8 cellular contexts compared by ENCODE assay signal in the genomic region with DNA sequence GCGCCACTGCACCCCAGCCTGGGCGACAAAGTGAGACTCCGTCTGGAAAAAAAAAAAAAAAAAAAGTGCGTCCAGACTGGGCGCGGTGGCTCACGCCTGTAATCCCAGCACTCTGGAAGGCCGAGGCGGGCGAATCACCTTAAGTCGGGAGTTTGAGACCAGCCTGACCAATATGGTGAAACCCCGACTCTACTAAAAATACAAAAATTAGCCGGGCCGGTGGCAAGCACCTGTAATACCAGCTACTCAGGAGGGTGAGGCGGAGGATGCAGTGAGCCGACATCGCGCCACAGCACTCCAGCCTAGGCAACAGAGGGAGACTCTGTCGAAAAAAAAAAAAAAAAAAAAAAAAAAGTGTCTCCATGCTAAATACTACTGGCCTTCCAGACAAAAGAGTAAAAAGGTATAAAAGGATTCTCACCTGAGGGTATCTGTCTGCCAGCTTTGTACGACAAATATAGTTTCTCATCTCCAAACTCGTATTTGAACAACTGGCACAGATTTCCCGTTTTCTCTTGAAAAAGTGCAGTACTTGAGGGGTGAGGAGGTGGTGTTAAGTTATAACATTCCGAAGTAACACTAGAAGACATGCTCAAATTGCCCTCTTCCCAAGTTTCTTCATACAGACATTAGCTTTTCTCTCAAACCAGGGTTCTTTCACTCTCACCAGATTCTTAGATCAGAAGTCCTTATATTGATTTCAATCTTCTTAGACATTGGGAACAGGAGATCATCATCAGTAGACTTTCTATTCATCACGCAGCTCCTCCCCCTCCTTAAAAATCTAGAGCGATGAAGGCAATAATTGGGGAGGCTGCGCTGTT. TPM values are rescaled to one million over a fixed set of nuclear protein-coding genes. Genes with fewer than 3 reads are reported as not detected.
A peak's percentile ranks its signal among the peaks of the same experiment; 100 is the strongest.
DNase-seq lines count a peak whose midpoint lies in the region; ATAC-seq and TF ChIP-seq lines count a peak whose summit lies in the region.

No MANE protein-coding gene starts in this region.

- 25% methylated on average over 25 of the region's 26 CpGs for WGBS in hepatocyte (ENCODE audit: low lambda C conversion rate, missing lambda C conversion rate)
- WGBS in smooth muscle cell (ENCODE audit: low lambda C conversion rate) = 11% methylated on average over 24 of the region's 26 CpGs

- H3K4me3 ChIP-seq in BLaER1 treated with 17β-estradiol and CSF1 and Interleukin-3, amounts not matched to agents 10 nM and 100 nM = peak overlapping the region; percentile 74 to 95 (median 89)
- H3K4me3 ChIP-seq in HAP-1 (peak overlapping the region; percentile 52), hepatocyte (peak overlapping the region; percentile 85), smooth muscle cell (peak overlapping the region; percentile 62)

- H3K4me3 Mint-ChIP-seq in activated B cell treated with CpG ODN at 0.5 μM for 24 hours = peak overlapping the region; percentile 93

- peaks cover 48 to 58% (median 53%) of the 10 kb centered on the region in 10 experiments for H3K4me1 ChIP-seq in BLaER1 treated with 17β-estradiol and CSF1 and Interleukin-3, amounts not matched to agents 10 nM and 100 nM
- peaks cover 23% of the 10 kb centered on the region for H3K4me1 ChIP-seq in HAP-1
- H3K4me1 ChIP-seq in hepatocyte (ENCODE audit: insufficient read depth) = peaks cover 12% of the 10 kb centered on the region
- H3K4me1 ChIP-seq in smooth muscle cell (ENCODE audit: low read depth) = peaks cover 35% of the 10 kb centered on the region

- peak overlapping the region; percentile 56 to 94 (median 85) for H3K4me2 ChIP-seq in BLaER1 treated with 17β-estradiol and CSF1 and Interleukin-3, amounts not matched to agents 10 nM and 100 nM
- H3K4me2 ChIP-seq in hepatocyte = peak overlapping the region; percentile 88
- H3K4me2 ChIP-seq in smooth muscle cell = peak overlapping the region; percentile 95

- H3K36me3 Mint-ChIP-seq in activated B cell treated with CpG ODN at 0.5 μM for 24 hours (ENCODE audit: low read depth) = peaks cover 34% of the 10 kb centered on the region

- intact Hi-C loops in activated B cell treated with CpG ODN at 0.5 μM for 24 hours (cut with micrococcal nuclease) = loop anchor here (2.0 to 10.0 kb wide), 3 partner anchors 44 to 560 kb away; a partner anchor contains a TSS

- peaks cover 74% of the 10 kb centered on the region for H3K4me1 Mint-ChIP-seq in activated B cell treated with CpG ODN at 0.5 μM for 24 hours

- H3K9me3 ChIP-seq in BLaER1 treated with 17β-estradiol and CSF1 and Interleukin-3, amounts not matched to agents 10 nM and 100 nM (replicated peaks in 1 of 11) = peaks cover 0 to 23% (median 14%) of the 10 kb centered on the region in 11 experiments; a peak in 17 of 22 replicates
- no peaks in the 10 kb centered on the region for H3K9me3 ChIP-seq in HAP-1
- H3K9me3 ChIP-seq in hepatocyte (ENCODE audit: low read depth) = no peaks in the 10 kb centered on the region
- no peaks in the 10 kb centered on the region for H3K9me3 ChIP-seq in smooth muscle cell (replicated peaks; ENCODE audit: low read depth)

- H2AFZ ChIP-seq in hepatocyte = peak overlapping the region; percentile 97
- peak overlapping the region; percentile 60 for H2AFZ ChIP-seq in smooth muscle cell (ENCODE audit: low read depth)

- no peaks in the 10 kb centered on the region for H3K27me3 Mint-ChIP-seq in activated B cell treated with CpG ODN at 0.5 μM for 24 hours

- H3K9me2 ChIP-seq in hepatocyte (replicated peaks; ENCODE audit: insufficient read depth) = no peaks in the 10 kb centered on the region

- TF ChIP-seq CTCF in activated B cell treated with CpG ODN at 0.5 μM for 24 hours (IDR thresholded peaks at IDR 0.05) (no peak), hepatocyte (IDR thresholded peaks at IDR 0.05; ENCODE audit: poor library complexity) (no peak), smooth muscle cell (IDR thresholded peaks at IDR 0.05; ENCODE audit: borderline replicate concordance, insufficient read depth, poor library complexity, severe bottlenecking) (no peak)

- H3K9ac ChIP-seq in BLaER1 treated with 17β-estradiol and CSF1 and Interleukin-3, amounts not matched to agents 10 nM and 100 nM = peak overlapping the region; percentile 77 to 91 (median 87)
- peak overlapping the region; percentile 72 for H3K9ac ChIP-seq in smooth muscle cell (ENCODE audit: low read depth)

- H3K27me3 ChIP-seq in BLaER1 treated with 17β-estradiol and CSF1 and Interleukin-3, amounts not matched to agents 10 nM and 100 nM = no peaks in the 10 kb centered on the region
- no peaks in the 10 kb centered on the region for H3K27me3 ChIP-seq in HAP-1 (ENCODE audit: low read depth)
- no peaks in the 10 kb centered on the region for H3K27me3 ChIP-seq in hepatocyte
- no peaks in the 10 kb centered on the region for H3K27me3 ChIP-seq in smooth muscle cell (ENCODE audit: low read depth)

- CTCF ChIA-PET in activated B cell treated with CpG ODN at 0.5 μM for 24 hours (lab: Charles Lee) = interaction anchor here (1.1 to 1.6 kb wide), 2 partner anchors 68 to 78 kb away, joined by 3 to 4 read pairs; no protein-coding TSS in a partner anchor

- no peak for ATAC-seq in activated B cell treated with CpG ODN at 0.5 μM for 24 hours (ENCODE audit: low read depth)
- no peak for ATAC-seq in left lobe of liver

- H3K9me3 Mint-ChIP-seq in activated B cell treated with CpG ODN at 0.5 μM for 24 hours = no peaks in the 10 kb centered on the region

- in situ Hi-C loops in HAP-1 (cut with MboI; ENCODE audit: low sequenced_read_pairs) = no loop called here

- DNase-seq in HAP-1 (ENCODE audit: low spot score in 2 of 2) (peak in 1 of 2 experiments; percentile 38), activated B cell treated with CpG ODN at 0.5 μM for 24 hours (no peak), hepatocyte (ENCODE audit: low spot score) (no peak), smooth muscle cell (lab: John Stamatoyannopoulos, UW; ENCODE audit: unreplicated experiment) (no peak), NCI-H1048 (lab: John Stamatoyannopoulos, UW) (no peak), NCI-H1092 (lab: John Stamatoyannopoulos, UW) (no peak), left lobe of liver (ENCODE audit: low spot score) (no peak)

- POLR2A ChIA-PET in activated B cell treated with CpG ODN at 0.5 μM for 24 hours (lab: Charles Lee) = interaction anchor here (0.6 to 2.8 kb wide), 21 partner anchors 9 to 1793 kb away, joined by 3 to 22 read pairs (median 6); a partner anchor contains a TSS

- H3K79me2 ChIP-seq in hepatocyte (peaks cover 43% of the 10 kb centered on the region), smooth muscle cell (ENCODE audit: low read depth) (no peaks in the 10 kb centered on the region)

- peak overlapping the region; percentile 90 for H3K27ac Mint-ChIP-seq in activated B cell treated with CpG ODN at 0.5 μM for 24 hours

- H3K27ac ChIP-seq in BLaER1 treated with 17β-estradiol and CSF1 and Interleukin-3, amounts not matched to agents 10 nM and 100 nM = peak overlapping the region in 9 of 11 experiments; percentile 66 to 89 (median 81); a peak in 12 of 22 replicates
- H3K27ac ChIP-seq in hepatocyte (peak overlapping the region; percentile 30), smooth muscle cell (ENCODE audit: low read depth) (no peak overlapping the region)

- peaks cover 13% of the 10 kb centered on the region for H3F3A ChIP-seq in smooth muscle cell (ENCODE audit: low read depth)

- H4K20me1 ChIP-seq in BLaER1 treated with 17β-estradiol and CSF1 and Interleukin-3, amounts not matched to agents 10 nM and 100 nM = peaks cover 0 to 9% (median 0%) of the 10 kb centered on the region in 11 experiments; a peak in 4 of 22 replicates
- H4K20me1 ChIP-seq in hepatocyte (ENCODE audit: insufficient read depth, poor library complexity, severe bottlenecking) (peaks cover 4% of the 10 kb centered on the region), smooth muscle cell (ENCODE audit: low read depth) (peaks cover 38% of the 10 kb centered on the region)

- H3K36me3 ChIP-seq in BLaER1 treated with 17β-estradiol and CSF1 and Interleukin-3, amounts not matched to agents 10 nM and 100 nM = peaks cover 0 to 12% (median 2%) of the 10 kb centered on the region in 11 experiments; a peak in 3 of 22 replicates
- H3K36me3 ChIP-seq in HAP-1 (replicated peaks) (no peaks in the 10 kb centered on the region), hepatocyte (replicated peaks; ENCODE audit: insufficient read depth, low read depth) (no peaks in the 10 kb centered on the region), smooth muscle cell (ENCODE audit: low read depth) (no peaks in the 10 kb centered on the region)

RNA-seq across cellular contexts. Expression of a gene that starts 1.1 kb away (rescaled TPM):
- total RNA-seq in activated B cell treated with CpG ODN at 0.5 μM for 24 hours (39.6 and 49.6 TPM in 2 replicates), hepatocyte (32.1 and 39.5 TPM in 2 replicates), smooth muscle cell (50.5 and 57.5 TPM in 2 replicates), left lobe of liver (11.6 TPM)
- polyA plus RNA-seq in hepatocyte (12.5 and 16.1 TPM in 2 replicates), smooth muscle cell (15.9 and 18.6 TPM in 2 replicates)

RNA-seq across cellular contexts. Expression of a gene that starts 30.3 kb away (rescaled TPM):
- total RNA-seq in activated B cell treated with CpG ODN at 0.5 μM for 24 hours (0.10 and 0.22 TPM in 2 replicates), hepatocyte (0.16 and 0.77 TPM in 2 replicates), smooth muscle cell (not detected in 2 replicates), left lobe of liver (not detected)
- polyA plus RNA-seq in hepatocyte (0.42 TPM in 1 of 2 replicates, not detected in the other), smooth muscle cell (not detected in 2 replicates)
